17 cellular contexts compared by ENCODE assay signal in genomic region chr14:104280902-104281767, GRCh38.
DNase-seq lines count a peak whose midpoint lies in the region; ATAC-seq, FAIRE-seq and TF ChIP-seq lines count a peak whose summit lies in the region.
"Had no signal": no experiment of that assay in that cellular context is flagged by ENCODE, and none has a peak within 500 bp of the region (broad histone marks: within the 10 kb centered on the region; RNA-seq: fewer than 3 reads in every experiment).

No MANE protein-coding gene starts in this region.

- peak; percentile 30 for DNase-seq in DMS 273 (lab: John Stamatoyannopoulos, UW; ENCODE audit: unreplicated experiment)
- DNase-seq in DMS 273 treated with DMSO at 0.1 percent for 48 hours (lab: John Stamatoyannopoulos, UW): no peak
- DNase-seq in WERI-Rb-1: no peak
- DNase-seq in HepG2 (ENCODE audit: low spot score): no peak
- DNase-seq in progenitor cell of endocrine pancreas (ENCODE audit: low spot score, unreplicated experiment): peak; percentile 9
- no peak for DNase-seq in stimulated activated naive CD8-positive, alpha-beta T cell treated with anti-CD3 and anti-CD28 coated beads, Interleukin-15, Interleukin-2, amounts not matched to agents 100 U/mL and 50 U/mL, for 24 hours
- DNase-seq in SIG-M5 (lab: John Stamatoyannopoulos, UW): no peak
- DNase-seq: anterior cingulate cortex, gastrocnemius medialis, NCI-H1417, NCI-H226, SJCRH30, T-helper 9 cell had no signal

- H3K27me3 ChIP-seq in WERI-Rb-1 (ENCODE audit: insufficient read depth, low read depth, severe bottlenecking) (no peaks in the 10 kb centered on the region), HepG2 (ENCODE audit: control insufficient read depth in 1 of 2, insufficient read depth in 2 of 2, low read length in 2 of 2) (peaks cover 6 to 28% of the 10 kb centered on the region in 2 experiments; a peak in 3 of 5 replicates)
- H3K27me3 ChIP-seq: SJCRH30 had no signal

- intact Hi-C loops in HepG2 (cut with micrococcal nuclease; ENCODE audit: unreplicated experiment): no loop called here

- TF ChIP-seq CTCF in WERI-Rb-1 (IDR thresholded peaks at IDR 0.05; ENCODE audit: low read depth, low read length) (no peak), HepG2 (CRISPR knock-in tag; IDR thresholded peaks at IDR 0.05) (no peak), progenitor cell of endocrine pancreas (IDR thresholded peaks at IDR 0.05; ENCODE audit: unreplicated experiment) (no peak)

- no peaks in the 10 kb centered on the region for H3K4me1 ChIP-seq in HepG2 (ENCODE audit: insufficient read depth, low read length)
- H3K4me1 ChIP-seq: gastrocnemius medialis had no signal

- no peak overlapping the region for H3K4me2 ChIP-seq in HepG2 (ENCODE audit: low read depth, low read length)
- H3K4me2 ChIP-seq: KMS-11 had no signal

- no peaks in the 10 kb centered on the region for H3K9me3 ChIP-seq in WERI-Rb-1 (ENCODE audit: severe bottlenecking)
- H3K9me3 ChIP-seq in HepG2 (ENCODE audit: low read length): no peaks in the 10 kb centered on the region
- H3K9me3 ChIP-seq: gastrocnemius medialis, SJCRH30 had no signal

- H3K9ac ChIP-seq in HepG2 (ENCODE audit: insufficient read depth, low read depth, low read length): no peak overlapping the region
- H3K9ac ChIP-seq: KMS-11 had no signal

- peaks cover 44% of the 10 kb centered on the region for H3K27me3 Mint-ChIP-seq in progenitor cell of endocrine pancreas

- peak; percentile 34 for ATAC-seq in HepG2
- no peak for ATAC-seq in HG02852 (IDR thresholded peaks at IDR 0.05; ENCODE audit: unreplicated experiment)
- ATAC-seq in stimulated activated naive CD8-positive, alpha-beta T cell treated with anti-CD3 and anti-CD28 coated beads, Interleukin-15, Interleukin-2, amounts not matched to agents 100 U/mL and 50 U/mL, for 24 hours: no peak
- ATAC-seq: gastrocnemius medialis had no signal

- H3K36me3 Mint-ChIP-seq in progenitor cell of endocrine pancreas (ENCODE audit: insufficient read depth): no peaks in the 10 kb centered on the region

- H3K4me3 Mint-ChIP-seq in progenitor cell of endocrine pancreas (ENCODE audit: low read depth): no peak overlapping the region
- H3K4me3 Mint-ChIP-seq: CD4-positive, alpha-beta T cell had no signal

- no peaks in the 10 kb centered on the region for H3K9me3 Mint-ChIP-seq in progenitor cell of endocrine pancreas (ENCODE audit: low read depth)
- H3K9me3 Mint-ChIP-seq: CD4-positive, alpha-beta T cell had no signal

- peaks cover 5% of the 10 kb centered on the region for H3K4me1 Mint-ChIP-seq in progenitor cell of endocrine pancreas (ENCODE audit: low read depth)

- no peaks in the 10 kb centered on the region for H3K79me2 ChIP-seq in HepG2 (ENCODE audit: insufficient read depth, low read length)

- in situ Hi-C loops in HepG2 (cut with HindIII; ENCODE audit: extremely low pct_ligation_motif_present, low pct_unique_long_range_greater_than_20kb): no loop called here

- no peak for TF ChIP-seq RAD21 in HepG2 (CRISPR knock-in tag; IDR thresholded peaks at IDR 0.05)

- H3K27ac Mint-ChIP-seq in progenitor cell of endocrine pancreas: no peak overlapping the region
- H3K27ac Mint-ChIP-seq: CD4-positive, alpha-beta T cell had no signal

- TF ChIP-seq POLR2A in HepG2 (IDR thresholded peaks at IDR 0.05; ENCODE audit: insufficient read depth in 1 of 2, low read depth in 2 of 2, low read length in 2 of 2): no peak

- peak overlapping the region; percentile 21 for H3K27ac ChIP-seq in WERI-Rb-1
- H3K27ac ChIP-seq in HepG2 (ENCODE audit: extremely low read length, insufficient read depth, low read length): no peak overlapping the region
- H3K27ac ChIP-seq: 22Rv1, gastrocnemius medialis, KMS-11, SJCRH30 had no signal

- POLR2A ChIA-PET in HepG2 (lab: Yijun Ruan, JAX): no interaction called here

- H4K20me1 ChIP-seq in HepG2 (ENCODE audit: insufficient read depth, low read length): no peaks in the 10 kb centered on the region

- CTCF ChIA-PET in HepG2 (lab: Yijun Ruan, JAX; ENCODE audit: low intra/inter-chr PET ratio, low total read pairs): no interaction called here

- H2AFZ ChIP-seq in HepG2 (ENCODE audit: low read length): no peak overlapping the region

- H3K4me3 ChIP-seq in WERI-Rb-1 (ENCODE audit: low read depth, low read length) (no peak overlapping the region), HepG2 (replicated peaks in 1 of 3; ENCODE audit: insufficient read depth in 1 of 3, low read depth in 2 of 3, low read length in 3 of 3) (no peak overlapping the region)
- H3K4me3 ChIP-seq: gastrocnemius medialis, SJCRH30 had no signal

- no TSS peak for BruUV-seq in HepG2 (replicated peaks; lab: Mats Ljungman, UMichigan)

- TF ChIP-seq EP300 in HepG2 (IDR thresholded peaks at IDR 0.05; ENCODE audit: low read depth in 2 of 2, low read length in 2 of 2) (no peak), HepG2 (CRISPR knock-in tag; IDR thresholded peaks at IDR 0.05; ENCODE audit: borderline replicate concordance) (no peak)

- no peak for FAIRE-seq in HepG2 (lab: Jason Lieb, UNC)

- H3K36me3 ChIP-seq in WERI-Rb-1: no peaks in the 10 kb centered on the region
- H3K36me3 ChIP-seq in HepG2 (replicated peaks in 1 of 2; ENCODE audit: control insufficient read depth in 1 of 2, insufficient read depth in 2 of 2, low read length in 2 of 2): no peaks in the 10 kb centered on the region
- H3K36me3 ChIP-seq: gastrocnemius medialis, SJCRH30 had no signal

- WGBS in HepG2 (ENCODE audit: low lambda C conversion rate): no CpG with 5 or more reads among the region's 24 CpGs

TF ChIP-seq in HepG2, 621 proteins besides CTCF, POLR2A, EP300 and RAD21 (continues in another document):
- TF ChIP-seq, protein P1, sequence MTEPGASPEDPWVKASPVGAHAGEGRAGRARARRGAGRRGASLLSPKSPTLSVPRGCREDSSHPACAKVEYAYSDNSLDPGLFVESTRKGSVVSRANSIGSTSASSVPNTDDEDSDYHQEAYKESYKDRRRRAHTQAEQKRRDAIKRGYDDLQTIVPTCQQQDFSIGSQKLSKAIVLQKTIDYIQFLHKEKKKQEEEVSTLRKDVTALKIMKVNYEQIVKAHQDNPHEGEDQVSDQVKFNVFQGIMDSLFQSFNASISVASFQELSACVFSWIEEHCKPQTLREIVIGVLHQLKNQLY (CRISPR knock-in tag; IDR thresholded peaks at IDR 0.05): no peak
- TF ChIP-seq, protein P2, sequence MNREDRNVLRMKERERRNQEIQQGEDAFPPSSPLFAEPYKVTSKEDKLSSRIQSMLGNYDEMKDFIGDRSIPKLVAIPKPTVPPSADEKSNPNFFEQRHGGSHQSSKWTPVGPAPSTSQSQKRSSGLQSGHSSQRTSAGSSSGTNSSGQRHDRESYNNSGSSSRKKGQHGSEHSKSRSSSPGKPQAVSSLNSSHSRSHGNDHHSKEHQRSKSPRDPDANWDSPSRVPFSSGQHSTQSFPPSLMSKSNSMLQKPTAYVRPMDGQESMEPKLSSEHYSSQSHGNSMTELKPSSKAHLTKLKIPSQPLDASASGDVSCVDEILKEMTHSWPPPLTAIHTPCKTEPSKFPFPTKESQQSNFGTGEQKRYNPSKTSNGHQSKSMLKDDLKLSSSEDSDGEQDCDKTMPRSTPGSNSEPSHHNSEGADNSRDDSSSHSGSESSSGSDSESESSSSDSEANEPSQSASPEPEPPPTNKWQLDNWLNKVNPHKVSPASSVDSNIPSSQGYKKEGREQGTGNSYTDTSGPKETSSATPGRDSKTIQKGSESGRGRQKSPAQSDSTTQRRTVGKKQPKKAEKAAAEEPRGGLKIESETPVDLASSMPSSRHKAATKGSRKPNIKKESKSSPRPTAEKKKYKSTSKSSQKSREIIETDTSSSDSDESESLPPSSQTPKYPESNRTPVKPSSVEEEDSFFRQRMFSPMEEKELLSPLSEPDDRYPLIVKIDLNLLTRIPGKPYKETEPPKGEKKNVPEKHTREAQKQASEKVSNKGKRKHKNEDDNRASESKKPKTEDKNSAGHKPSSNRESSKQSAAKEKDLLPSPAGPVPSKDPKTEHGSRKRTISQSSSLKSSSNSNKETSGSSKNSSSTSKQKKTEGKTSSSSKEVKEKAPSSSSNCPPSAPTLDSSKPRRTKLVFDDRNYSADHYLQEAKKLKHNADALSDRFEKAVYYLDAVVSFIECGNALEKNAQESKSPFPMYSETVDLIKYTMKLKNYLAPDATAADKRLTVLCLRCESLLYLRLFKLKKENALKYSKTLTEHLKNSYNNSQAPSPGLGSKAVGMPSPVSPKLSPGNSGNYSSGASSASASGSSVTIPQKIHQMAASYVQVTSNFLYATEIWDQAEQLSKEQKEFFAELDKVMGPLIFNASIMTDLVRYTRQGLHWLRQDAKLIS (CRISPR knock-in tag; IDR thresholded peaks at IDR 0.05): no peak
- TF ChIP-seq TAF1 (CRISPR knock-in tag; IDR thresholded peaks at IDR 0.05) (no peak), ZFP36L2 (CRISPR knock-in tag; IDR thresholded peaks at IDR 0.05) (no peak), ZNF329 (CRISPR knock-in tag; IDR thresholded peaks at IDR 0.05; ENCODE audit: low read depth) (no peak), ZNF589 (CRISPR knock-in tag; conservative IDR thresholded peaks at IDR 0.05) (no peak), WIZ (CRISPR knock-in tag; IDR thresholded peaks at IDR 0.05) (no peak), CBX5 (CRISPR knock-in tag; IDR thresholded peaks at IDR 0.05; ENCODE audit: borderline replicate concordance) (no peak), ZNF720 (CRISPR knock-in tag; IDR thresholded peaks at IDR 0.05) (no peak), HNF1B (CRISPR knock-in tag; IDR thresholded peaks at IDR 0.05) (no peak)
- TF ChIP-seq, protein P3, sequence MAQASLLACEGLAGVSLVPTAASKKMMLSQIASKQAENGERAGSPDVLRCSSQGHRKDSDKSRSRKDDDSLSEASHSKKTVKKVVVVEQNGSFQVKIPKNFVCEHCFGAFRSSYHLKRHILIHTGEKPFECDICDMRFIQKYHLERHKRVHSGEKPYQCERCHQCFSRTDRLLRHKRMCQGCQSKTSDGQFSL (CRISPR knock-in tag; IDR thresholded peaks at IDR 0.05): no peak

Comparison
In these comparisons a context has a peak if more than half of its experiments do, and no peak if none do; other contexts are left out.
1. DNase-seq: peak in DMS 273 (single experiment) and progenitor cell of endocrine pancreas (single experiment); none in DMS 273 treated with DMSO at 0.1 percent for 48 hours (single experiment), WERI-Rb-1 (single experiment), HepG2 (single experiment), stimulated activated naive CD8-positive, alpha-beta T cell treated with anti-CD3 and anti-CD28 coated beads, Interleukin-15, Interleukin-2, amounts not matched to agents 100 U/mL and 50 U/mL, for 24 hours (single experiment) and SIG-M5 (single experiment).